Comparison of ENCODE assay signal across 1 cellular context in genomic region chr6:130834482-130835251, GRCh38.
TF ChIP-seq lines count a peak whose summit lies in the region.

No MANE protein-coding gene starts in this region.

TF ChIP-seq in HepG2, 621 proteins besides CTCF, POLR2A, EP300 and RAD21 (continued from another document and continues in another):
- TF ChIP-seq HMGA1 (CRISPR knock-in tag; conservative IDR thresholded peaks at IDR 0.05): no peak
- peak; percentile 96 for TF ChIP-seq ZNF644 (CRISPR knock-in tag; IDR thresholded peaks at IDR 0.05; ENCODE audit: low read depth)
- TF ChIP-seq ZNF766 (CRISPR knock-in tag; IDR thresholded peaks at IDR 0.05; ENCODE audit: borderline replicate concordance): no peak
- TF ChIP-seq MATR3 (CRISPR knock-in tag; IDR thresholded peaks at IDR 0.05): no peak
- TF ChIP-seq HDAC6 (IDR thresholded peaks at IDR 0.05; ENCODE audit: low read depth, low read length): no peak
- peak; percentile 75 for TF ChIP-seq PITX1 (CRISPR knock-in tag; IDR thresholded peaks at IDR 0.05)
- TF ChIP-seq RBFOX2 (IDR thresholded peaks at IDR 0.05; ENCODE audit: low read depth, low read length): peak; percentile 48
- TF ChIP-seq SOX5 (CRISPR knock-in tag; IDR thresholded peaks at IDR 0.05; ENCODE audit: borderline replicate concordance): peak; percentile 78; the same call in 1 of the 2 replicates
- TF ChIP-seq SATB2 (CRISPR knock-in tag; IDR thresholded peaks at IDR 0.05): peak; percentile 92
- TF ChIP-seq ZNF879 (CRISPR knock-in tag; IDR thresholded peaks at IDR 0.05): no peak
- peak; percentile 73 for TF ChIP-seq FOXP4 (CRISPR knock-in tag; IDR thresholded peaks at IDR 0.05)
- TF ChIP-seq ZNF710 (CRISPR knock-in tag; IDR thresholded peaks at IDR 0.05; ENCODE audit: borderline replicate concordance): no peak
- peak; percentile 78 for TF ChIP-seq PAXIP1 (CRISPR knock-in tag; conservative IDR thresholded peaks at IDR 0.05)
- no peak for TF ChIP-seq TEAD3 (CRISPR knock-in tag; optimal IDR thresholded peaks at IDR 0.05; ENCODE audit: borderline replicate concordance)
- TF ChIP-seq AFF4 (CRISPR knock-in tag; IDR thresholded peaks at IDR 0.05): no peak
- TF ChIP-seq SIX4 (CRISPR knock-in tag; IDR thresholded peaks at IDR 0.05): peak; percentile 96
- 0 out of 2 replicates have a peak, but pooled peaks have one; percentile 37 for TF ChIP-seq ZNF605 (CRISPR knock-in tag; IDR thresholded peaks at IDR 0.05)
- TF ChIP-seq HDAC2 (CRISPR knock-in tag; IDR thresholded peaks at IDR 0.05): peak; percentile 63; the same call in 1 of the 2 replicates
- peak; percentile 54 for TF ChIP-seq PHF5A (CRISPR knock-in tag; IDR thresholded peaks at IDR 0.05; ENCODE audit: low read depth, unreplicated experiment)
- TF ChIP-seq SRSF4 (IDR thresholded peaks at IDR 0.05; ENCODE audit: low read depth, low read length, poor library complexity, severe bottlenecking): no peak
- no peak for TF ChIP-seq ZNF816 (CRISPR knock-in tag; IDR thresholded peaks at IDR 0.05; ENCODE audit: borderline replicate concordance)
- TF ChIP-seq FOXA1 (IDR thresholded peaks at IDR 0.05): no peak
- TF ChIP-seq FOXA1 (CRISPR knock-in tag; IDR thresholded peaks at IDR 0.05): peak; percentile 26; the same call in 1 of the 2 replicates
- TF ChIP-seq PHF20 (CRISPR knock-in tag; IDR thresholded peaks at IDR 0.05): no peak
- 0 out of 2 replicates have a peak, but pooled peaks have one; percentile 50 for TF ChIP-seq ZBTB34 (CRISPR knock-in tag; IDR thresholded peaks at IDR 0.05)
- TF ChIP-seq MIER2 (CRISPR knock-in tag; IDR thresholded peaks at IDR 0.05): no peak
- peak; percentile 34; the same call in 1 of the 2 replicates for TF ChIP-seq CEBPG (CRISPR knock-in tag; IDR thresholded peaks at IDR 0.05)
- TF ChIP-seq ZNF598 (CRISPR knock-in tag; IDR thresholded peaks at IDR 0.05; ENCODE audit: borderline replicate concordance): no peak
- TF ChIP-seq ZNF230 (CRISPR knock-in tag; IDR thresholded peaks at IDR 0.05): no peak
- no peak for TF ChIP-seq ZNF660 (CRISPR knock-in tag; IDR thresholded peaks at IDR 0.05; ENCODE audit: borderline replicate concordance, low read depth)
- TF ChIP-seq PHB2 (IDR thresholded peaks at IDR 0.05; ENCODE audit: partially characterized antibody): no peak
- no peak for TF ChIP-seq TERF1 (CRISPR knock-in tag; IDR thresholded peaks at IDR 0.05)
- no peak for TF ChIP-seq RNF219 (CRISPR knock-in tag; IDR thresholded peaks at IDR 0.05)
- no peak for TF ChIP-seq NPAS2 (CRISPR knock-in tag; IDR thresholded peaks at IDR 0.05; ENCODE audit: borderline replicate concordance)
- no peak for TF ChIP-seq RORA (CRISPR knock-in tag; IDR thresholded peaks at IDR 0.05)
- no peak for TF ChIP-seq SMC3 (IDR thresholded peaks at IDR 0.05; ENCODE audit: low read length)
- peak; percentile 68 for TF ChIP-seq ZNF317 (CRISPR knock-in tag; IDR thresholded peaks at IDR 0.05)
- no peak for TF ChIP-seq ZNF446 (CRISPR knock-in tag; IDR thresholded peaks at IDR 0.05)
- TF ChIP-seq ZNF891 (CRISPR knock-in tag; IDR thresholded peaks at IDR 0.05): no peak
- TF ChIP-seq SOX6 (IDR thresholded peaks at IDR 0.05): no peak
- peak; percentile 91 for TF ChIP-seq SOX6 (CRISPR knock-in tag; IDR thresholded peaks at IDR 0.05)
- no peak for TF ChIP-seq TAF1 (CRISPR knock-in tag; IDR thresholded peaks at IDR 0.05)
- TF ChIP-seq POLR2AphosphoS2 (IDR thresholded peaks at IDR 0.05; ENCODE audit: low read depth, low read length): no peak
- TF ChIP-seq KLF13 (CRISPR knock-in tag; IDR thresholded peaks at IDR 0.05): no peak
- TF ChIP-seq PHF8 (CRISPR knock-in tag; IDR thresholded peaks at IDR 0.05): no peak
- peak; percentile 30; the same call in 1 of the 2 replicates for TF ChIP-seq GMEB1 (CRISPR knock-in tag; IDR thresholded peaks at IDR 0.05; ENCODE audit: borderline replicate concordance)
- TF ChIP-seq NFIC (IDR thresholded peaks at IDR 0.05; ENCODE audit: low read length): peak; percentile 65; the same call in 1 of the 2 replicates
- TF ChIP-seq NCOA2 (CRISPR knock-in tag; IDR thresholded peaks at IDR 0.05): peak; percentile 76
